In genomic region chr14:96762650-96763049, GRCh38 we compare ENCODE assay signal across 8 cellular contexts. TPM values are rescaled to one million over a fixed set of nuclear protein-coding genes. Genes with fewer than 3 reads are reported as not detected.
DNase-seq lines count a peak whose midpoint lies in the region; ATAC-seq and TF ChIP-seq lines count a peak whose summit lies in the region.

No MANE protein-coding gene starts in this region.

- intact Hi-C loops in heart left ventricle (cut with DNase I), result no loop called here
- intact Hi-C loops in cardiac septum (cut with DNase I), result no loop called here

- H3K4me1 ChIP-seq in heart left ventricle, result no peaks in the 10 kb centered on the region
- no peaks in the 10 kb centered on the region for H3K4me1 ChIP-seq in NT2/D1 (ENCODE audit: insufficient read depth, insufficient read length)
- no peaks in the 10 kb centered on the region for H3K4me1 ChIP-seq in lung (ENCODE audit: control insufficient read depth in 2 of 2, insufficient read depth in 2 of 2, low read length in 2 of 2)
- no peaks in the 10 kb centered on the region for H3K4me1 ChIP-seq in Peyer's patch

- no peaks in the 10 kb centered on the region for H3K36me3 ChIP-seq in heart left ventricle
- no peaks in the 10 kb centered on the region for H3K36me3 ChIP-seq in NT2/D1 (ENCODE audit: insufficient read depth, insufficient read length, low read length)
- no peaks in the 10 kb centered on the region for H3K36me3 ChIP-seq in lung (ENCODE audit: control insufficient read depth in 2 of 2, insufficient read depth in 2 of 2, low read length in 2 of 2)
- H3K36me3 ChIP-seq in Peyer's patch, result no peaks in the 10 kb centered on the region

- ATAC-seq in heart left ventricle (peak in 3 of 4 donors; percentile 49 to 61 (median 61)), GM21723 (IDR thresholded peaks at IDR 0.05; ENCODE audit: unreplicated experiment) (peak; percentile 97), lung (ENCODE audit: insufficient read depth, low FRiP score) (no peak)

- H3K27ac ChIP-seq in heart left ventricle (no peak overlapping the region), lung (ENCODE audit: low read depth in 1 of 2, low read length in 1 of 2) (no peak overlapping the region), Peyer's patch (no peak overlapping the region)

- DNase-seq in heart left ventricle, result no peak
- no peak for DNase-seq in cardiac septum (ENCODE audit: low spot score)
- peak; percentile 76 for DNase-seq in HT1080 (ENCODE audit: low read depth)
- DNase-seq in NT2/D1 (ENCODE audit: low read depth, low spot score), result peak; percentile 25
- peak; percentile 82 to 88 for DNase-seq in T47D (ENCODE audit: low read depth in 1 of 2, low spot score in 1 of 2)
- DNase-seq in lung (ENCODE audit: low spot score), result peak; percentile 34
- DNase-seq in Peyer's patch, result no peak

- TF ChIP-seq POLR2A in heart left ventricle (IDR thresholded peaks at IDR 0.05) (no peak), Peyer's patch (IDR thresholded peaks at IDR 0.05) (no peak)

- in situ Hi-C loops in T47D (cut with HindIII; ENCODE audit: low pct_unique_long_range_greater_than_20kb, low sequenced_read_pairs), result no loop called here

- H3K4me3 ChIP-seq in heart left ventricle (no peak overlapping the region), NT2/D1 (ENCODE audit: insufficient read length, low read depth) (no peak overlapping the region), lung (no peak overlapping the region), Peyer's patch (no peak overlapping the region)

- peaks cover 0 to 13% (median 4%) of the 10 kb centered on the region in 9 donors for H3K27me3 ChIP-seq in heart left ventricle
- no peaks in the 10 kb centered on the region for H3K27me3 ChIP-seq in NT2/D1 (ENCODE audit: insufficient read depth, insufficient read length)
- no peaks in the 10 kb centered on the region for H3K27me3 ChIP-seq in lung (ENCODE audit: control insufficient read depth, insufficient read depth)
- H3K27me3 ChIP-seq in Peyer's patch, result no peaks in the 10 kb centered on the region

- TF ChIP-seq CTCF in heart left ventricle (IDR thresholded peaks at IDR 0.05), result no peak
- no peak for TF ChIP-seq CTCF in lung (IDR thresholded peaks at IDR 0.05; ENCODE audit: control extremely low read depth, extremely low read depth)
- TF ChIP-seq CTCF in Peyer's patch (IDR thresholded peaks at IDR 0.05), result no peak

- H3K9me3 ChIP-seq in heart left ventricle (no peaks in the 10 kb centered on the region), NT2/D1 (ENCODE audit: insufficient read depth, low read length) (no peaks in the 10 kb centered on the region), lung (ENCODE audit: control insufficient read depth in 2 of 2, insufficient read depth in 1 of 2, low read length in 1 of 2) (no peaks in the 10 kb centered on the region), Peyer's patch (no peaks in the 10 kb centered on the region)

- 1 to 8% (median 5%) methylated on average over 3 of the region's 3 CpGs for WGBS in heart left ventricle, 4 donors
- WGBS in lung, 2 donors, result 5 to 7% methylated on average over 3 of the region's 3 CpGs

- H3K9ac ChIP-seq in NT2/D1 (ENCODE audit: insufficient read length, low read depth), result peak overlapping the region; percentile 38

RNA-seq across cellular contexts. Expression of gene VRK1, which starts 34.5 kb away (rescaled TPM):
- total RNA-seq in heart left ventricle (10 to 100 TPM in 2 of 9 donors, 1 to 10 TPM in 7; 6.3 to 10.4 (median 7.3) TPM), cardiac septum (9.2 TPM), lung (10 to 100 TPM in 1 of 2 donors, 1 to 10 TPM in 1; 8.9 to 21.8 TPM), Peyer's patch (10 to 100 TPM in 1 of 4 donors, 1 to 10 TPM in 3; 6.6 to 54.5 (median 8.3) TPM)
- polyA plus RNA-seq in heart left ventricle (1 to 10 TPM; 3.6 to 4.2 TPM), lung (1 to 10 TPM; 6.4 to 8.0 TPM)
- 45.3 and 47.0 TPM in 2 replicates for total RNA-seq in HT1080 (2014; rRNA removed; shearing (Covaris generic))
- polyA plus RNA-seq in HT1080 (2015; cell fraction: cytosol; rRNA removed), result 37.8 and 46.8 TPM in 2 replicates
- polyA plus RNA-seq in HT1080 (2015; cell fraction: nucleus; rRNA removed), result 56.0 and 76.2 TPM in 2 replicates

Comparison
In these comparisons a context has a peak if more than half of its experiments do, and no peak if none do; other contexts are left out.
1. DNase-seq: peak in HT1080 (single experiment), NT2/D1 (single experiment), T47D (2 of 2) and lung (single experiment); none in heart left ventricle (0 of 5), cardiac septum (single experiment) and Peyer's patch (0 of 3).